1 cellular context compared by ENCODE assay signal in genomic region chr4:129098578-129098977, GRCh38.
TF ChIP-seq lines count a peak whose summit lies in the region.

No MANE protein-coding gene starts in this region.

TF ChIP-seq in HepG2, 621 proteins besides CTCF, POLR2A, EP300 and RAD21:
- TF ChIP-seq ATM (IDR thresholded peaks at IDR 0.05; ENCODE audit: borderline replicate concordance) (no peak), FOXA1 (IDR thresholded peaks at IDR 0.05) (no peak), FOXA1 (CRISPR knock-in tag; IDR thresholded peaks at IDR 0.05) (no peak), ZNF333 (CRISPR knock-in tag; IDR thresholded peaks at IDR 0.05; ENCODE audit: borderline replicate concordance) (no peak), ZNF589 (CRISPR knock-in tag; conservative IDR thresholded peaks at IDR 0.05) (no peak), ZNF576 (CRISPR knock-in tag; IDR thresholded peaks at IDR 0.05) (no peak), ZNF780A (CRISPR knock-in tag; IDR thresholded peaks at IDR 0.05) (no peak)
